ENCODE assay signal across 18 cellular contexts in genomic region chr12:57540998-57541397, GRCh38. TPM values are rescaled to one million over a fixed set of nuclear protein-coding genes. Genes with fewer than 3 reads are reported as not detected.
DNase-seq lines count a peak whose midpoint lies in the region; ATAC-seq and TF ChIP-seq lines count a peak whose summit lies in the region.
"Had no signal": no experiment of that assay in that cellular context is flagged by ENCODE, and none has a peak within 500 bp of the region (broad histone marks: within the 10 kb centered on the region; RNA-seq: fewer than 3 reads in every experiment).

No MANE protein-coding gene starts in this region.

- DNase-seq in CD8-positive, alpha-beta memory T cell, result no peak
- peak; percentile 28 for DNase-seq in NCI-H2227 (lab: John Stamatoyannopoulos, UW; ENCODE audit: unreplicated experiment)
- no peak for DNase-seq in colonic mucosa
- no peak for DNase-seq in RKO (ENCODE audit: low spot score)
- DNase-seq in activated CD4-positive, alpha-beta T cell treated with anti-CD3 and anti-CD28 coated beads, Interleukin-2, amount 50 U/mL, for 1 hour, result no peak
- DNase-seq: DMS 273 treated with DMSO at 0.1 percent for 48 hours, Karpas-422, MG63, NCI-H1092 treated with DMSO at 0.1 percent for 48 hours, NCI-H1694 treated with DMSO at 0.1 percent for 48 hours, NCI-H2107, NCI-H446 had no signal

- no peaks in the 10 kb centered on the region for H3K36me3 ChIP-seq in CD8-positive, alpha-beta memory T cell (ENCODE audit: insufficient read depth, low read length)
- H3K36me3 ChIP-seq in colonic mucosa (no peaks in the 10 kb centered on the region), mucosa of rectum (ENCODE audit: control insufficient read depth in 2 of 2, insufficient read depth in 2 of 2, low read length in 2 of 2) (peaks cover 13 to 24% of the 10 kb centered on the region in 2 donors)

- peaks cover 26 to 37% (median 34%) of the 10 kb centered on the region in 3 donors for H3K4me1 Mint-ChIP-seq in CD8-positive, alpha-beta memory T cell

- peaks cover 8% of the 10 kb centered on the region for H3K4me1 ChIP-seq in CD8-positive, alpha-beta memory T cell (ENCODE audit: insufficient read depth, low read length)
- H3K4me1 ChIP-seq in colonic mucosa (peaks cover 11% of the 10 kb centered on the region), mucosa of rectum (ENCODE audit: control insufficient read depth in 2 of 2, insufficient read depth in 2 of 2, low read length in 2 of 2) (peaks cover 15 to 31% of the 10 kb centered on the region in 2 donors)

- CTCF ChIA-PET in CD8-positive, alpha-beta memory T cell (lab: Charles Lee), result interaction anchor here (1.3 kb wide), 2 partner anchors 18 to 79 kb away, joined by 3 read pairs; no protein-coding TSS in a partner anchor

- peak overlapping the region in 1 of 2 donors; percentile 63 for H3K9ac ChIP-seq in colonic mucosa (ENCODE audit: low read depth in 2 of 2, low read length in 2 of 2)
- no peak overlapping the region for H3K9ac ChIP-seq in mucosa of rectum (ENCODE audit: low read depth in 1 of 2, low read length in 2 of 2)
- H3K9ac ChIP-seq: BLaER1 treated with 17β-estradiol and CSF1 and Interleukin-3, amounts not matched to agents 10 nM and 100 nM had no signal

- no peak for TF ChIP-seq CTCF in colonic mucosa (IDR thresholded peaks at IDR 0.05)

- ATAC-seq in HG03442 (IDR thresholded peaks at IDR 0.05; ENCODE audit: unreplicated experiment), result no peak
- ATAC-seq: A549, GM23338 had no signal

- peak overlapping the region in 5 of 8 donors; percentile 6 to 85 (median 57) for H3K27ac Mint-ChIP-seq in CD8-positive, alpha-beta memory T cell
- H3K27ac Mint-ChIP-seq: GM23338 had no signal

- H3K27ac ChIP-seq in CD8-positive, alpha-beta memory T cell (ENCODE audit: low read depth, low read length), result no peak overlapping the region
- peak overlapping the region; percentile 49 for H3K27ac ChIP-seq in colonic mucosa
- H3K27ac ChIP-seq in mucosa of rectum (ENCODE audit: low read depth in 2 of 2, low read length in 2 of 2), result peak overlapping the region; percentile 33 to 62
- H3K27ac ChIP-seq: A549; BLaER1 treated with 17β-estradiol and CSF1 and Interleukin-3, amounts not matched to agents 10 nM and 100 nM; SK-N-MC had no signal

- intact Hi-C loops in colonic mucosa (cut with DNase I), result no loop called here

- no peaks in the 10 kb centered on the region for H3K27me3 ChIP-seq in CD8-positive, alpha-beta memory T cell (ENCODE audit: insufficient read depth, low read length, poor library complexity, severe bottlenecking)
- no peaks in the 10 kb centered on the region for H3K27me3 ChIP-seq in colonic mucosa
- H3K27me3 ChIP-seq in mucosa of rectum (ENCODE audit: control insufficient read depth in 2 of 2, insufficient read depth in 2 of 2, low read length in 2 of 2), result no peaks in the 10 kb centered on the region
- H3K27me3 ChIP-seq: BLaER1 treated with 17β-estradiol and CSF1 and Interleukin-3, amounts not matched to agents 10 nM and 100 nM; MG63 had no signal

- no peaks in the 10 kb centered on the region for H3K9me3 Mint-ChIP-seq in CD8-positive, alpha-beta memory T cell
- H3K9me3 Mint-ChIP-seq: GM23338 had no signal

- H3K4me3 Mint-ChIP-seq in CD8-positive, alpha-beta memory T cell, result no peak overlapping the region
- H3K4me3 Mint-ChIP-seq: GM23338 had no signal

- no peak overlapping the region for H3K4me3 ChIP-seq in CD8-positive, alpha-beta memory T cell (ENCODE audit: low read length)
- H3K4me3 ChIP-seq in colonic mucosa (no peak overlapping the region), mucosa of rectum (ENCODE audit: low read length in 2 of 2) (no peak overlapping the region)
- H3K4me3 ChIP-seq: A549; BLaER1 treated with 17β-estradiol and CSF1 and Interleukin-3, amounts not matched to agents 10 nM and 100 nM; GM23338; MG63; SK-N-MC had no signal

- no peaks in the 10 kb centered on the region for H3K9me3 ChIP-seq in CD8-positive, alpha-beta memory T cell (ENCODE audit: low read length)
- H3K9me3 ChIP-seq in colonic mucosa (no peaks in the 10 kb centered on the region), mucosa of rectum (ENCODE audit: control insufficient read depth in 2 of 2, low read length in 2 of 2) (no peaks in the 10 kb centered on the region)
- H3K9me3 ChIP-seq: A549; BLaER1 treated with 17β-estradiol and CSF1 and Interleukin-3, amounts not matched to agents 10 nM and 100 nM; MG63 had no signal

- POLR2A ChIA-PET in CD8-positive, alpha-beta memory T cell (lab: Charles Lee), result no interaction called here

- peaks cover 0 to 65% (median 2%) of the 10 kb centered on the region in 3 donors for H3K36me3 Mint-ChIP-seq in CD8-positive, alpha-beta memory T cell

- no peaks in the 10 kb centered on the region for H3K27me3 Mint-ChIP-seq in CD8-positive, alpha-beta memory T cell

RNA-seq across cellular contexts. Expression of gene DCTN2, which starts 6.0 kb away (rescaled TPM):
- 10 to 100 TPM; 98.7 to 99.3 TPM for total RNA-seq in CD8-positive, alpha-beta memory T cell
- 80.8 TPM for polyA plus RNA-seq in CD8-positive, alpha-beta memory T cell
- 100 to 1,000 TPM; 131 to 139 TPM for total RNA-seq in colonic mucosa

RNA-seq across cellular contexts. Expression of gene KIF5A, which starts 8.8 kb away (rescaled TPM):
- 1 to 10 TPM; 1.8 to 2.1 TPM for total RNA-seq in CD8-positive, alpha-beta memory T cell
- polyA plus RNA-seq in CD8-positive, alpha-beta memory T cell, result 0.12 TPM
- total RNA-seq in colonic mucosa, result 1 to 10 TPM in 1 of 2 donors, under 1 TPM in 1; 0.67 to 2.1 TPM

RNA-seq across cellular contexts. Expression of gene MBD6, which starts 18.4 kb away (rescaled TPM):
- 10 to 100 TPM; 49.0 to 54.7 TPM for total RNA-seq in CD8-positive, alpha-beta memory T cell
- polyA plus RNA-seq in CD8-positive, alpha-beta memory T cell, result 4.2 TPM
- 100 to 1,000 TPM in 1 of 2 donors, 10 to 100 TPM in 1; 95.4 to 133 TPM for total RNA-seq in colonic mucosa

RNA-seq across cellular contexts. Expression of gene DDIT3, which starts 20.7 kb away (rescaled TPM):
- 10 to 100 TPM; 12.7 to 13.2 TPM for total RNA-seq in CD8-positive, alpha-beta memory T cell
- 11.7 TPM for polyA plus RNA-seq in CD8-positive, alpha-beta memory T cell
- 10 to 100 TPM; 17.5 to 22.8 TPM for total RNA-seq in colonic mucosa

RNA-seq across cellular contexts. Expression of gene PIP4K2C, which starts 50.0 kb away (rescaled TPM):
- total RNA-seq in CD8-positive, alpha-beta memory T cell, result 10 to 100 TPM; 24.7 to 29.7 TPM
- 40.6 TPM for polyA plus RNA-seq in CD8-positive, alpha-beta memory T cell
- total RNA-seq in colonic mucosa, result 10 to 100 TPM; 43.6 to 60.2 TPM
